Comparison of ENCODE assay signal across 26 cellular contexts in genomic region chr2:9189901-9190300, GRCh38. TPM values are rescaled to one million over a fixed set of nuclear protein-coding genes. Genes with fewer than 3 reads are reported as not detected.
DNase-seq lines count a peak whose midpoint lies in the region; ATAC-seq and TF ChIP-seq lines count a peak whose summit lies in the region.
"Had no signal": no experiment of that assay in that cellular context is flagged by ENCODE, and none has a peak within 500 bp of the region (broad histone marks: within the 10 kb centered on the region; RNA-seq: fewer than 3 reads in every experiment).

No MANE protein-coding gene starts in this region.

- H3K4me3 ChIP-seq in muscle layer of duodenum (ENCODE audit: low read depth in 1 of 2, low read length in 2 of 2) (no peak overlapping the region), suprapubic skin (no peak overlapping the region), brain microvascular endothelial cell (ENCODE audit: low read depth, low read length) (no peak overlapping the region)
- H3K4me3 ChIP-seq: BLaER1, cardiac muscle cell, skin epidermis had no signal

- TF ChIP-seq CTCF in suprapubic skin (IDR thresholded peaks at IDR 0.05) (no peak), brain microvascular endothelial cell (IDR thresholded peaks at IDR 0.05; ENCODE audit: low read depth, low read length, missing control alignments) (no peak)

- H3K27me3 ChIP-seq in muscle layer of duodenum (ENCODE audit: low read depth, low read length) (no peaks in the 10 kb centered on the region), suprapubic skin (no peaks in the 10 kb centered on the region), brain microvascular endothelial cell (replicated peaks) (no peaks in the 10 kb centered on the region)
- H3K27me3 ChIP-seq: BLaER1, cardiac muscle cell had no signal

- no peak overlapping the region for H3K4me3 Mint-ChIP-seq in activated T-helper 17 cell treated with anti-CD3 and anti-CD28 coated beads, Interleukin-2, amount 50 U/mL, for 72 hours
- H3K4me3 Mint-ChIP-seq: activated CD4-positive, alpha-beta T cell treated with anti-CD3 and anti-CD28 coated beads, Interleukin-2, amount 10 ng/mL, durations not matched to agents 7 days and 5 days; activated naive CD8-positive, alpha-beta T cell; naive thymus-derived CD4-positive, alpha-beta T cell had no signal

- H3K4me1 ChIP-seq in muscle layer of duodenum (ENCODE audit: control insufficient read depth in 1 of 2, insufficient read depth in 2 of 2, low read length in 2 of 2) (peaks cover 0 to 11% of the 10 kb centered on the region in 2 donors), suprapubic skin (peaks cover 22% of the 10 kb centered on the region)

- peak; percentile 19 for ATAC-seq in activated T-helper 17 cell treated with anti-CD3 and anti-CD28 coated beads, Interleukin-2, amount 50 U/mL, for 72 hours (replicated peaks)
- no peak for ATAC-seq in HG03175 (IDR thresholded peaks at IDR 0.05; ENCODE audit: unreplicated experiment)
- ATAC-seq: naive thymus-derived CD4-positive, alpha-beta T cell had no signal

- TF ChIP-seq POLR2A in suprapubic skin (IDR thresholded peaks at IDR 0.05), result no peak

- H3K4me1 Mint-ChIP-seq in activated T-helper 17 cell treated with anti-CD3 and anti-CD28 coated beads, Interleukin-2, amount 50 U/mL, for 72 hours, result no peaks in the 10 kb centered on the region
- H3K4me1 Mint-ChIP-seq: activated CD4-positive, alpha-beta T cell treated with anti-CD3 and anti-CD28 coated beads, Interleukin-2, amount 10 ng/mL, durations not matched to agents 7 days and 5 days; naive thymus-derived CD4-positive, alpha-beta T cell had no signal

- peak overlapping the region; percentile 76 for H3K27ac ChIP-seq in muscle layer of duodenum (ENCODE audit: low read length)
- H3K27ac ChIP-seq in suprapubic skin, result peak overlapping the region; percentile 14
- H3K27ac ChIP-seq in brain microvascular endothelial cell, result no peak overlapping the region
- H3K27ac ChIP-seq: BLaER1, epithelial cell of prostate had no signal

- in situ Hi-C loops in brain microvascular endothelial cell (cut with HindIII; ENCODE audit: low pct_ligation_motif_present, low sequenced_read_pairs), result no loop called here

- peaks cover 0 to 4% of the 10 kb centered on the region in 2 donors for H3K36me3 ChIP-seq in muscle layer of duodenum (ENCODE audit: control insufficient read depth in 1 of 2, insufficient read depth in 2 of 2, low read length in 2 of 2)
- H3K36me3 ChIP-seq in suprapubic skin, result no peaks in the 10 kb centered on the region
- H3K36me3 ChIP-seq in brain microvascular endothelial cell (replicated peaks), result no peaks in the 10 kb centered on the region
- H3K36me3 ChIP-seq: BLaER1, cardiac muscle cell had no signal

- H3K9me3 Mint-ChIP-seq in activated T-helper 17 cell treated with anti-CD3 and anti-CD28 coated beads, Interleukin-2, amount 50 U/mL, for 72 hours, result no peaks in the 10 kb centered on the region
- H3K9me3 Mint-ChIP-seq: activated CD4-positive, alpha-beta T cell treated with anti-CD3 and anti-CD28 coated beads, Interleukin-2, amount 10 ng/mL, durations not matched to agents 7 days and 5 days had no signal

- no peaks in the 10 kb centered on the region for H3K36me3 Mint-ChIP-seq in activated T-helper 17 cell treated with anti-CD3 and anti-CD28 coated beads, Interleukin-2, amount 50 U/mL, for 72 hours (ENCODE audit: low read depth)
- H3K36me3 Mint-ChIP-seq: activated naive CD8-positive, alpha-beta T cell; naive thymus-derived CD4-positive, alpha-beta T cell had no signal

- DNase-seq in ELR (ENCODE audit: low read depth), result peak; percentile 17
- DNase-seq in suprapubic skin (ENCODE audit: low spot score in 2 of 2), result no peak
- DNase-seq in brain microvascular endothelial cell, result no peak
- no peak for DNase-seq in NCI-H1417 treated with DMSO at 0.1 percent for 48 hours (lab: John Stamatoyannopoulos, UW)
- no peak for DNase-seq in DMS53 treated with DMSO at 0.1 percent for 48 hours (lab: John Stamatoyannopoulos, UW; ENCODE audit: unreplicated experiment)
- DNase-seq: activated CD4-positive, alpha-beta T cell treated with anti-CD3 and anti-CD28 coated beads, Interleukin-2, amount 10 ng/mL, durations not matched to agents 7 days and 5 days; activated effector memory CD4-positive, alpha-beta T cell treated with anti-CD3 and anti-CD28 coated beads, Interleukin-2, amount 50 U/mL, for 16 hours; anterior cingulate cortex; effector CD8-positive, alpha-beta T cell; midbrain; naive thymus-derived CD4-positive, alpha-beta T cell; NCI-H1048; NCI-H1694 treated with DMSO at 0.1 percent for 48 hours; NCI-H446 treated with DMSO at 0.1 percent for 48 hours; NCI-H774; stimulated activated naive CD4-positive, alpha-beta T cell; SW 1271; T-helper 9 cell had no signal

- H3K27ac Mint-ChIP-seq in activated T-helper 17 cell treated with anti-CD3 and anti-CD28 coated beads, Interleukin-2, amount 50 U/mL, for 72 hours, result no peak overlapping the region
- H3K27ac Mint-ChIP-seq: activated CD4-positive, alpha-beta T cell treated with anti-CD3 and anti-CD28 coated beads, Interleukin-2, amount 10 ng/mL, durations not matched to agents 7 days and 5 days; activated naive CD8-positive, alpha-beta T cell; naive thymus-derived CD4-positive, alpha-beta T cell had no signal

- H3K9me3 ChIP-seq in muscle layer of duodenum (ENCODE audit: control insufficient read depth in 1 of 2, low read length in 2 of 2) (no peaks in the 10 kb centered on the region), suprapubic skin (no peaks in the 10 kb centered on the region)
- H3K9me3 ChIP-seq: BLaER1 had no signal

- WGBS in suprapubic skin, result 90% methylated on average over 3 of the region's 3 CpGs

- no peak for TF ChIP-seq EP300 in suprapubic skin (IDR thresholded peaks at IDR 0.05)

- H3K27me3 Mint-ChIP-seq in activated T-helper 17 cell treated with anti-CD3 and anti-CD28 coated beads, Interleukin-2, amount 50 U/mL, for 72 hours, result peaks cover 6% of the 10 kb centered on the region

RNA-seq across cellular contexts. Expression of gene ASAP2, which starts 16.7 kb away (rescaled TPM):
- total RNA-seq in activated T-helper 17 cell treated with anti-CD3 and anti-CD28 coated beads, Interleukin-2, amount 50 U/mL, for 72 hours, result under 1 TPM; 0.17 to 0.19 TPM
- 10 to 100 TPM; 22.0 to 54.6 (median 30.0) TPM for total RNA-seq in suprapubic skin

Comparison
In these comparisons a context has a peak if more than half of its experiments do, and no peak if none do; other contexts are left out.
1. RNA of gene ASAP2, which starts 16.7 kb away (total RNA-seq): 22.0 to 54.6 TPM in suprapubic skin; 0.17 to 0.19 TPM in activated T-helper 17 cell treated with anti-CD3 and anti-CD28 coated beads, Interleukin-2, amount 50 U/mL, for 72 hours; every median in the first group is over 10 times any median in the second.